ENCODE assay signal across 16 cellular contexts in the genomic region with DNA sequence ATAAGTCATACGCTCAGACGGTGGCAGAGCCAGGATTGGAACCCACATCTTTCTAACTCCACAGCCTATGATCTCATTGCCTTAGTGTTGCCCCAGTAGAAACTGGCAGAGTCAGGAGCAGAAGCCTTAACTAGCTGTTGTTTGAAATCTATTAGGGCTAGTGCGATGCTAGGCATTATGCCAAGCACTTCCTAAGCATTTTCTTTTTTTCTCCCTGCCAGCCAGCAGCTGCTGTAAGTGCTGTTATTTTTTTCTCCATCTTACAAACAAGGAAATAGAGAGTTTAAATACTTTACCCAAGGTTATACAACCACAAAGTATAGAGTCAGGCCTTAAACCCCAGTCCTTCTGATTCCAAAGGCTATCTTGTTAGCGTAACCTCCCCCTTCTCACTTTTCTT.
DNase-seq lines count a peak whose midpoint lies in the region; ATAC-seq and TF ChIP-seq lines count a peak whose summit lies in the region.
"Had no signal": no experiment of that assay in that cellular context is flagged by ENCODE, and none has a peak within 500 bp of the region (broad histone marks: within the 10 kb centered on the region; RNA-seq: fewer than 3 reads in every experiment).

No MANE protein-coding gene starts in this region.

- H3K4me3 ChIP-seq in RWPE2 (ENCODE audit: severe bottlenecking) (no peak overlapping the region), mucosa of descending colon (no peak overlapping the region), testis (no peak overlapping the region)
- H3K4me3 ChIP-seq: dorsolateral prefrontal cortex, esophagus muscularis mucosa, smooth muscle cell had no signal

- 86 to 88% methylated on average over 4 of the region's 4 CpGs for WGBS in testis, 2 donors

- intact Hi-C loops in mucosa of descending colon (cut with DNase I, micrococcal nuclease) = no loop called here
- intact Hi-C loops in testis (cut with DNase I; ENCODE audit: low total_unique reads) = no loop called here

- DNase-seq in DMS153 (lab: John Stamatoyannopoulos, UW) (peak; percentile 49), NCI-H1105 treated with DMSO at 0.1 percent for 48 hours (lab: John Stamatoyannopoulos, UW) (peak; percentile 94), RWPE2 (ENCODE audit: low spot score) (no peak), mucosa of descending colon (peak in 1 of 3 donors; percentile 10), Kasumi-1 (lab: John Stamatoyannopoulos, UW) (no peak), substantia nigra (lab: John Stamatoyannopoulos, UW) (no peak), KG1 (lab: John Stamatoyannopoulos, UW) (no peak), testis (no peak)
- DNase-seq: activated CD4-positive, alpha-beta T cell treated with anti-CD3 and anti-CD28 coated beads, Interleukin-2, amount 10 ng/mL, durations not matched to agents 24 days and 14 days; BE2C; dorsolateral prefrontal cortex; HCEC 1CT had no signal

- no peaks in the 10 kb centered on the region for H3K9me3 ChIP-seq in RWPE2 (ENCODE audit: severe bottlenecking)
- H3K9me3 ChIP-seq in mucosa of descending colon = no peaks in the 10 kb centered on the region
- H3K9me3 ChIP-seq in testis = no peaks in the 10 kb centered on the region
- H3K9me3 ChIP-seq: BE2C, esophagus muscularis mucosa had no signal

- H3K27me3 ChIP-seq in RWPE2 (ENCODE audit: insufficient read depth, poor library complexity, severe bottlenecking) (no peaks in the 10 kb centered on the region), testis (no peaks in the 10 kb centered on the region)
- H3K27me3 ChIP-seq: BE2C, dorsolateral prefrontal cortex, esophagus muscularis mucosa had no signal

- TF ChIP-seq POLR2A in testis (IDR thresholded peaks at IDR 0.05) = no peak

- H3K4me1 ChIP-seq in RWPE2 (ENCODE audit: insufficient read depth, poor library complexity, severe bottlenecking) (peaks cover 13% of the 10 kb centered on the region), mucosa of descending colon (ENCODE audit: low read depth) (no peaks in the 10 kb centered on the region), testis (no peaks in the 10 kb centered on the region)
- H3K4me1 ChIP-seq: BE2C had no signal

- H3K27ac ChIP-seq in RWPE2 (ENCODE audit: poor library complexity, severe bottlenecking) = peak overlapping the region; percentile 83
- H3K27ac ChIP-seq in substantia nigra (ENCODE audit: low read depth, low read length, poor library complexity, severe bottlenecking) = no peak overlapping the region
- no peak overlapping the region for H3K27ac ChIP-seq in testis
- H3K27ac ChIP-seq: esophagus muscularis mucosa, RWPE1 had no signal

- ATAC-seq in RWPE2 (ENCODE audit: low read depth) (no peak), mucosa of descending colon (peak; percentile 63)
- ATAC-seq: activated naive CD4-positive, alpha-beta T cell treated with anti-CD3 and anti-CD28 coated beads, Interleukin-2, amount 50 U/mL, for 72 hours had no signal

- TF ChIP-seq CTCF in RWPE2 (IDR thresholded peaks at IDR 0.05; ENCODE audit: poor library complexity, severe bottlenecking) = no peak
- no peak for TF ChIP-seq CTCF in mucosa of descending colon (IDR thresholded peaks at IDR 0.05)
- TF ChIP-seq CTCF in testis (IDR thresholded peaks at IDR 0.05) = no peak

- H3K36me3 ChIP-seq in RWPE2 (ENCODE audit: low read depth) (peaks cover 23% of the 10 kb centered on the region), mucosa of descending colon (ENCODE audit: low read depth) (no peaks in the 10 kb centered on the region), testis (ENCODE audit: low read depth, missing control alignments) (no peaks in the 10 kb centered on the region)
- H3K36me3 ChIP-seq: BE2C had no signal

Comparison
In these comparisons a context has a peak if more than half of its experiments do, and no peak if none do; other contexts are left out.
1. DNase-seq: peak in DMS153 (single experiment) and NCI-H1105 treated with DMSO at 0.1 percent for 48 hours (single experiment); none in RWPE2 (single experiment), Kasumi-1 (0 of 2), substantia nigra (0 of 49), KG1 (single experiment) and testis (single experiment).